16 cellular contexts compared by ENCODE assay signal in genomic region chr4:151745727-151746231, GRCh38. TPM values are rescaled to one million over a fixed set of nuclear protein-coding genes. Genes with fewer than 3 reads are reported as not detected.
DNase-seq lines count a peak whose midpoint lies in the region; ATAC-seq and TF ChIP-seq lines count a peak whose summit lies in the region.
"Had no signal": no experiment of that assay in that cellular context is flagged by ENCODE, and none has a peak within 500 bp of the region (broad histone marks: within the 10 kb centered on the region; RNA-seq: fewer than 3 reads in every experiment).

No MANE protein-coding gene starts in this region.

- ATAC-seq in CD4-positive, alpha-beta T cell (ENCODE audit: poor library complexity): no peak
- ATAC-seq in HG03280 (IDR thresholded peaks at IDR 0.05; ENCODE audit: unreplicated experiment): no peak
- ATAC-seq in activated T-helper 17 cell treated with anti-CD3 and anti-CD28 coated beads, Interleukin-2, amount 50 U/mL, for 72 hours (replicated peaks): no peak
- ATAC-seq: esophagus mucosa had no signal

- no peak overlapping the region for H3K4me3 ChIP-seq in SK-N-SH (ENCODE audit: low read depth in 2 of 2, low read length in 1 of 2)
- no peak overlapping the region for H3K4me3 ChIP-seq in fibroblast of lung (replicated peaks in 1 of 4; ENCODE audit: control extremely low read depth in 1 of 4, insufficient read depth in 1 of 4, low read depth in 3 of 4, low read length in 4 of 4)
- H3K4me3 ChIP-seq: BLaER1 treated with 17β-estradiol and CSF1 and Interleukin-3, amounts not matched to agents 10 nM and 100 nM had no signal

- peaks cover 7% of the 10 kb centered on the region for H3K79me2 ChIP-seq in SK-N-SH (ENCODE audit: insufficient read depth)
- no peaks in the 10 kb centered on the region for H3K79me2 ChIP-seq in fibroblast of lung (ENCODE audit: control insufficient read depth, insufficient read depth, low read length)
- H3K79me2 ChIP-seq: parathyroid adenoma had no signal

- peak overlapping the region; percentile 43 to 78 for H3K27ac ChIP-seq in SK-N-SH (ENCODE audit: low read depth in 2 of 2, low read length in 1 of 2)
- H3K27ac ChIP-seq in fibroblast of lung (ENCODE audit: insufficient read depth, low read length): peak overlapping the region; percentile 58
- H3K27ac ChIP-seq in CD4-positive, alpha-beta T cell (ENCODE audit: low read depth, low read length): no peak overlapping the region
- H3K27ac ChIP-seq: BLaER1 treated with 17β-estradiol and CSF1 and Interleukin-3, amounts not matched to agents 10 nM and 100 nM; parathyroid adenoma had no signal

- H3K9ac ChIP-seq in SK-N-SH (0 out of 2 replicates have a peak overlapping the region, but pooled peaks have one; percentile 34), fibroblast of lung (ENCODE audit: insufficient read depth, low read length) (no peak overlapping the region)
- H3K9ac ChIP-seq: BLaER1 treated with 17β-estradiol and CSF1 and Interleukin-3, amounts not matched to agents 10 nM and 100 nM; parathyroid adenoma had no signal

- H3K4me2 ChIP-seq in SK-N-SH (no peak overlapping the region; the same call in 1 of the 2 replicates), fibroblast of lung (ENCODE audit: extremely low read depth, insufficient read depth, low read length) (no peak overlapping the region)

- H2AFZ ChIP-seq in SK-N-SH (ENCODE audit: low read depth): no peak overlapping the region
- H2AFZ ChIP-seq in fibroblast of lung (ENCODE audit: low read length): peak overlapping the region; percentile 53
- H2AFZ ChIP-seq: parathyroid adenoma had no signal

- H3K4me1 Mint-ChIP-seq in mesothelial cell of epicardium: peaks cover 20% of the 10 kb centered on the region
- H3K4me1 Mint-ChIP-seq in CD4-positive, alpha-beta T cell (ENCODE audit: low read depth): no peaks in the 10 kb centered on the region
- peaks cover 6% of the 10 kb centered on the region for H3K4me1 Mint-ChIP-seq in activated T-helper 17 cell treated with anti-CD3 and anti-CD28 coated beads, Interleukin-2, amount 50 U/mL, for 72 hours

- H4K20me1 ChIP-seq in SK-N-SH (ENCODE audit: insufficient read depth) (no peaks in the 10 kb centered on the region), fibroblast of lung (ENCODE audit: control insufficient read depth, extremely low read depth, insufficient read depth, low read length) (no peaks in the 10 kb centered on the region)

- CTCF ChIA-PET in SK-N-SH (lab: Yijun Ruan, JAX): no interaction called here
- CTCF ChIA-PET in CD4-positive, alpha-beta T cell (lab: Charles Lee): no interaction called here

- H3K9me3 Mint-ChIP-seq in mesothelial cell of epicardium: peaks cover 4% of the 10 kb centered on the region
- H3K9me3 Mint-ChIP-seq in CD4-positive, alpha-beta T cell: no peaks in the 10 kb centered on the region
- H3K9me3 Mint-ChIP-seq in activated T-helper 17 cell treated with anti-CD3 and anti-CD28 coated beads, Interleukin-2, amount 50 U/mL, for 72 hours: no peaks in the 10 kb centered on the region
- H3K9me3 Mint-ChIP-seq: type B pancreatic cell had no signal

- H3K27ac Mint-ChIP-seq in mesothelial cell of epicardium: peak overlapping the region; percentile 48
- no peak overlapping the region for H3K27ac Mint-ChIP-seq in CD4-positive, alpha-beta T cell
- H3K27ac Mint-ChIP-seq in activated T-helper 17 cell treated with anti-CD3 and anti-CD28 coated beads, Interleukin-2, amount 50 U/mL, for 72 hours: no peak overlapping the region
- H3K27ac Mint-ChIP-seq: type B pancreatic cell had no signal

- no peak for TF ChIP-seq EP300 in SK-N-SH (IDR thresholded peaks at IDR 0.05; ENCODE audit: borderline replicate concordance in 1 of 2, low read depth in 1 of 2, low read length in 1 of 2)

- H3F3A ChIP-seq in SK-N-SH (replicated peaks; ENCODE audit: insufficient read depth): peaks cover 12% of the 10 kb centered on the region

- no peak for TF ChIP-seq CTCF in SK-N-SH (IDR thresholded peaks at IDR 0.05)
- no peak for TF ChIP-seq CTCF in fibroblast of lung (conservative IDR thresholded peaks at IDR 0.05 in 1 of 2, IDR thresholded peaks at IDR 0.05 in 1 of 2; ENCODE audit: low read depth in 1 of 2, low read length in 2 of 2)
- no peak for TF ChIP-seq CTCF in mesothelial cell of epicardium (IDR thresholded peaks at IDR 0.05; ENCODE audit: unreplicated experiment)
- no peak for TF ChIP-seq CTCF in CD4-positive, alpha-beta T cell (IDR thresholded peaks at IDR 0.05)

- WGBS in SK-N-SH (ENCODE audit: low lambda C conversion rate): 74% methylated on average over 4 of the region's 4 CpGs

- POLR2A ChIA-PET in SK-N-SH (lab: Yijun Ruan, JAX): no interaction called here
- POLR2A ChIA-PET in CD4-positive, alpha-beta T cell (lab: Charles Lee): no interaction called here

- DNase-seq in ELR (ENCODE audit: low read depth) (peak; percentile 73), SK-N-SH (no peak), fibroblast of lung (ENCODE audit: low read depth in 2 of 2) (peak in 1 of 2 donors; percentile 16), mesothelial cell of epicardium (ENCODE audit: low spot score in 2 of 2, unreplicated experiment in 2 of 2) (no peak), NCI-H748 treated with DMSO at 0.1 percent for 48 hours (lab: John Stamatoyannopoulos, UW) (no peak)
- DNase-seq in CD4-positive, alpha-beta T cell: no peak
- DNase-seq: activated naive CD4-positive, alpha-beta T cell treated with anti-CD3 and anti-CD28 coated beads, Interleukin-2, amount 50 U/mL, for 16 hours; NCI-H187 treated with DMSO at 0.1 percent for 48 hours; NCI-H774; SIG-M5 had no signal

- no peaks in the 10 kb centered on the region for H3K36me3 ChIP-seq in SK-N-SH (replicated peaks in 1 of 2; ENCODE audit: control insufficient read depth in 1 of 2, insufficient read depth in 2 of 2, low read length in 1 of 2)
- H3K36me3 ChIP-seq in fibroblast of lung (ENCODE audit: control insufficient read depth, insufficient read depth, low read length): no peaks in the 10 kb centered on the region

- intact Hi-C loops in CD4-positive, alpha-beta T cell (cut with DNase I, micrococcal nuclease): no loop called here

- H3K36me3 Mint-ChIP-seq in mesothelial cell of epicardium: peaks cover 12% of the 10 kb centered on the region
- peaks cover 46% of the 10 kb centered on the region for H3K36me3 Mint-ChIP-seq in CD4-positive, alpha-beta T cell (ENCODE audit: low read depth)
- peaks cover 24% of the 10 kb centered on the region for H3K36me3 Mint-ChIP-seq in activated T-helper 17 cell treated with anti-CD3 and anti-CD28 coated beads, Interleukin-2, amount 50 U/mL, for 72 hours (ENCODE audit: low read depth)
- H3K36me3 Mint-ChIP-seq: type B pancreatic cell had no signal

- H3K4me3 Mint-ChIP-seq in mesothelial cell of epicardium: no peak overlapping the region
- no peak overlapping the region for H3K4me3 Mint-ChIP-seq in CD4-positive, alpha-beta T cell
- no peak overlapping the region for H3K4me3 Mint-ChIP-seq in activated T-helper 17 cell treated with anti-CD3 and anti-CD28 coated beads, Interleukin-2, amount 50 U/mL, for 72 hours
- H3K4me3 Mint-ChIP-seq: type B pancreatic cell had no signal

- H3K4me1 ChIP-seq in SK-N-SH (ENCODE audit: control insufficient read depth in 1 of 2, insufficient read depth in 2 of 2, low read depth in 1 of 2, low read length in 1 of 2) (peaks cover 4 to 19% of the 10 kb centered on the region in 2 experiments), fibroblast of lung (ENCODE audit: control insufficient read depth, extremely low read depth, insufficient read depth, low read length) (peaks cover 12% of the 10 kb centered on the region)
- H3K4me1 ChIP-seq: parathyroid adenoma had no signal

- no peak for TF ChIP-seq RAD21 in SK-N-SH (IDR thresholded peaks at IDR 0.05; ENCODE audit: low read length)

- H3K27me3 Mint-ChIP-seq in mesothelial cell of epicardium (ENCODE audit: low read depth): no peaks in the 10 kb centered on the region
- no peaks in the 10 kb centered on the region for H3K27me3 Mint-ChIP-seq in CD4-positive, alpha-beta T cell
- no peaks in the 10 kb centered on the region for H3K27me3 Mint-ChIP-seq in activated T-helper 17 cell treated with anti-CD3 and anti-CD28 coated beads, Interleukin-2, amount 50 U/mL, for 72 hours
- H3K27me3 Mint-ChIP-seq: type B pancreatic cell had no signal

- H3K9me3 ChIP-seq in SK-N-SH: no peaks in the 10 kb centered on the region
- H3K9me3 ChIP-seq in fibroblast of lung (ENCODE audit: control insufficient read depth, insufficient read depth, low read depth, low read length): no peaks in the 10 kb centered on the region
- no peaks in the 10 kb centered on the region for H3K9me3 ChIP-seq in CD4-positive, alpha-beta T cell (ENCODE audit: control insufficient read depth, low read length)
- H3K9me3 ChIP-seq: BLaER1 treated with 17β-estradiol and CSF1 and Interleukin-3, amounts not matched to agents 10 nM and 100 nM had no signal

- no peaks in the 10 kb centered on the region for H3K27me3 ChIP-seq in SK-N-SH (ENCODE audit: insufficient read depth)
- no peaks in the 10 kb centered on the region for H3K27me3 ChIP-seq in fibroblast of lung (ENCODE audit: control insufficient read depth, insufficient read depth, low read length)
- H3K27me3 ChIP-seq in CD4-positive, alpha-beta T cell (ENCODE audit: control insufficient read depth, insufficient read depth, low read length): no peaks in the 10 kb centered on the region
- H3K27me3 ChIP-seq: BLaER1 treated with 17β-estradiol and CSF1 and Interleukin-3, amounts not matched to agents 10 nM and 100 nM had no signal

- H3K9me2 ChIP-seq in SK-N-SH: no peaks in the 10 kb centered on the region

TF ChIP-seq in SK-N-SH, 30 proteins besides CTCF, POLR2A, EP300 and RAD21 (continues in another document):
- TF ChIP-seq GATA2 (CRISPR knock-in tag; IDR thresholded peaks at IDR 0.05) (no peak), SIN3A (IDR thresholded peaks at IDR 0.05; ENCODE audit: borderline replicate concordance, low read depth, low read length) (no peak), FOSL2 (IDR thresholded peaks at IDR 0.05; ENCODE audit: borderline replicate concordance, low read depth) (no peak), MXI1 (IDR thresholded peaks at IDR 0.05; ENCODE audit: low read depth, low read length) (no peak)

RNA-seq across cellular contexts. Expression of gene GATB, which starts 15.0 kb away (rescaled TPM):
- 28.1 and 32.3 TPM in 2 replicates for polyA plus RNA-seq in SK-N-SH (2012; rRNA removed)
- polyA plus RNA-seq in SK-N-SH (2012; cell fraction: cytosol; rRNA removed): 27.5 and 28.7 TPM in 2 replicates
- polyA plus RNA-seq in SK-N-SH (2012; cell fraction: nucleus; rRNA removed): 20.7 and 21.7 TPM in 2 replicates
- total RNA-seq in fibroblast of lung: 16.9 and 20.8 TPM in 2 replicates
- 18.7 and 24.9 TPM in 2 replicates for polyA plus RNA-seq in fibroblast of lung
- polyA plus RNA-seq in fibroblast of lung (2012): 15.2 and 21.4 TPM in 2 replicates
- polyA minus RNA-seq in fibroblast of lung (ENCODE audit: low replicate concordance): 25.1 and 30.3 TPM in 2 replicates
- 23.4 to 26.6 TPM (median 24.5 TPM) in 3 replicates for total RNA-seq in mesothelial cell of epicardium
- total RNA-seq in CD4-positive, alpha-beta T cell: 1 to 10 TPM; 3.6 to 5.8 TPM
- 10 to 100 TPM; 19.1 to 24.1 TPM for total RNA-seq in activated T-helper 17 cell treated with anti-CD3 and anti-CD28 coated beads, Interleukin-2, amount 50 U/mL, for 72 hours
